Comparison of ENCODE assay signal across 18 cellular contexts in genomic region chr11:37104380-37104779, GRCh38.
"Had no signal": no experiment of that assay in that cellular context is flagged by ENCODE, and none has a peak within 500 bp of the region (broad histone marks: within the 10 kb centered on the region; RNA-seq: fewer than 3 reads in every experiment).

No MANE protein-coding gene starts in this region.

- H3K27ac ChIP-seq: RWPE1 had no signal

- ATAC-seq: Panc1, SK-N-SH treated with all-trans-retinoic acid at 6 μM for 48 hours had no signal

- DNase-seq: KBM-7, NCI-H1092, NCI-H1105 treated with DMSO at 0.1 percent for 48 hours, NCI-H1436, NCI-H187, NCI-H2029, NCI-H2081 treated with DMSO at 0.1 percent for 48 hours, NCI-H2171, NCI-H226, NCI-H446, NCI-H510A, NCI-H524 treated with DMSO at 0.1 percent for 48 hours, NCI-H69, NCI-H774, SHP77 had no signal
